ENCODE assay signal across 28 cellular contexts in the genomic region with DNA sequence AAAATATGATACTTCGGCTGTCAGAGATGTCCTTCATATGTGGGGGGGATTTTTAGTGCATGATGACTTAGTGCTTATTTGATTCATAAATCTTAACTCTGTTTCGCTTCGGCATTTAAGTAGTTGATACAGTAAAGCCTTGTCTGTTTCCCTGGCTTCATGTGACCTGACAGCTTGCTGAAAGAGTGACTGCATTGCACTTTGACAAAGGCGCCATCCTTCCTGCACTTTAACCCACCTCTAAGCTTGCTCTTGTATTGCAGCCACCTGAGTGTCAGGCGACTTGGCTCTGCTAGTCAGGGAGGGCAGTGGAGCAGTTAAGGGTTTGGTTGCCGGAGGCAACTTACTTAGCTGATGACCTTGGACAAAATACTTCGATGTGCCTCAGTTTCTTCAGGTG.
DNase-seq lines count a peak whose midpoint lies in the region; ATAC-seq and TF ChIP-seq lines count a peak whose summit lies in the region.
"Had no signal": no experiment of that assay in that cellular context is flagged by ENCODE, and none has a peak within 500 bp of the region (broad histone marks: within the 10 kb centered on the region; RNA-seq: fewer than 3 reads in every experiment).

No MANE protein-coding gene starts in this region.

- ATAC-seq in gastroesophageal sphincter: no peak
- ATAC-seq in activated T-cell treated with anti-CD3 and anti-CD28 coated beads, Interleukin-2, amount 50 U/mL, for 72 hours (replicated peaks in 1 of 2): no peak
- ATAC-seq: CD8-positive, alpha-beta T cell; GM12878 had no signal

- no peak overlapping the region for H3K4me2 ChIP-seq in mesendoderm (ENCODE audit: low read length)

- H3K27me3 Mint-ChIP-seq in nephron progenitor cell (ENCODE audit: low read depth, poor library complexity): no peaks in the 10 kb centered on the region
- H3K27me3 Mint-ChIP-seq in activated T-cell treated with anti-CD3 and anti-CD28 coated beads, Interleukin-2, amount 50 U/mL, for 72 hours (ENCODE audit: low read depth): no peaks in the 10 kb centered on the region
- H3K27me3 Mint-ChIP-seq: B cell had no signal

- H3K27ac ChIP-seq in gastroesophageal sphincter (peak overlapping the region in 3 of 4 donors; percentile 55 to 77 (median 69)), mesendoderm (ENCODE audit: low read depth, low read length) (no peak overlapping the region), sigmoid colon (peak overlapping the region; percentile 73 to 88 (median 80))
- H3K27ac ChIP-seq: C4-2B, SJCRH30 had no signal

- H3K27ac Mint-ChIP-seq in nephron progenitor cell: no peak overlapping the region
- H3K27ac Mint-ChIP-seq in activated T-cell treated with anti-CD3 and anti-CD28 coated beads, Interleukin-2, amount 50 U/mL, for 72 hours: no peak overlapping the region
- H3K27ac Mint-ChIP-seq: B cell; CD8-positive, alpha-beta T cell; HFFc6 had no signal

- TF ChIP-seq CTCF in gastroesophageal sphincter (IDR thresholded peaks at IDR 0.05) (no peak), sigmoid colon (IDR thresholded peaks at IDR 0.05) (no peak), nephron progenitor cell (IDR thresholded peaks at IDR 0.05) (no peak)

- TF ChIP-seq EP300 in gastroesophageal sphincter (IDR thresholded peaks at IDR 0.05): no peak
- no peak for TF ChIP-seq EP300 in sigmoid colon (IDR thresholded peaks at IDR 0.05)

- H2BK120ac ChIP-seq in mesendoderm (ENCODE audit: low read depth, low read length): no peak overlapping the region

- H3K56ac ChIP-seq in mesendoderm (ENCODE audit: low read length): peak overlapping the region; percentile 34

- H3K79me2 ChIP-seq in mesendoderm (ENCODE audit: control insufficient read depth, insufficient read depth, low read length): no peaks in the 10 kb centered on the region

- no peak overlapping the region for H3K4me3 ChIP-seq in gastroesophageal sphincter
- no peak overlapping the region for H3K4me3 ChIP-seq in mesendoderm (ENCODE audit: low read length)
- H3K4me3 ChIP-seq in sigmoid colon: no peak overlapping the region
- H3K4me3 ChIP-seq: GM12878, HAP-1, SJCRH30 had no signal

- intact Hi-C loops in sigmoid colon (cut with DNase I): loop anchor here (2.0 kb wide), 1 partner anchor 135 kb away; the partner anchor contains the start of gene TBC1D1

- no peak overlapping the region for H2BK15ac ChIP-seq in mesendoderm (replicated peaks; ENCODE audit: low read depth)

- H4K8ac ChIP-seq in mesendoderm (ENCODE audit: low read depth, low read length): no peak overlapping the region

- peaks cover 69% of the 10 kb centered on the region for H3K36me3 Mint-ChIP-seq in nephron progenitor cell (ENCODE audit: low read depth)
- H3K36me3 Mint-ChIP-seq in activated T-cell treated with anti-CD3 and anti-CD28 coated beads, Interleukin-2, amount 50 U/mL, for 72 hours (ENCODE audit: insufficient read depth in 2 of 2): peaks cover 7 to 23% of the 10 kb centered on the region in 2 donors

- WGBS in gastroesophageal sphincter (ENCODE audit: low coverage in 1 of 2), 2 donors: 75 to 97% methylated on average over 3 to 7 of the region's 7 CpGs
- WGBS in mesendoderm (ENCODE audit: extremely low coverage, insufficient coverage, low lambda C conversion rate): no CpG with 5 or more reads among the region's 7 CpGs
- 95 to 96% methylated on average over 7 of the region's 7 CpGs for WGBS in sigmoid colon, 2 donors

- no peak overlapping the region for H3K4ac ChIP-seq in mesendoderm (ENCODE audit: low read depth, low read length)

- no peaks in the 10 kb centered on the region for H3K79me1 ChIP-seq in mesendoderm (ENCODE audit: low read length)

- no peak overlapping the region for H2AK5ac ChIP-seq in mesendoderm (ENCODE audit: low read length)

- no peak for TF ChIP-seq POLR2A in gastroesophageal sphincter (IDR thresholded peaks at IDR 0.05)
- TF ChIP-seq POLR2A in sigmoid colon (IDR thresholded peaks at IDR 0.05): no peak

- H3K4me1 ChIP-seq in gastroesophageal sphincter: peaks cover 0 to 47% (median 0%) of the 10 kb centered on the region in 3 donors
- no peaks in the 10 kb centered on the region for H3K4me1 ChIP-seq in mesendoderm (ENCODE audit: control insufficient read depth, low read depth, low read length)
- H3K4me1 ChIP-seq in sigmoid colon: peaks cover 0 to 77% (median 64%) of the 10 kb centered on the region in 4 donors
- H3K4me1 ChIP-seq: Caco-2, HAP-1, SJCRH30 had no signal

- H3K36me3 ChIP-seq in gastroesophageal sphincter: peaks cover 0 to 50% of the 10 kb centered on the region in 2 donors
- peaks cover 2% of the 10 kb centered on the region for H3K36me3 ChIP-seq in mesendoderm (ENCODE audit: control insufficient read depth, insufficient read depth, low read length)
- H3K36me3 ChIP-seq in sigmoid colon: peaks cover 4 to 56% (median 28%) of the 10 kb centered on the region in 4 donors

- no peaks in the 10 kb centered on the region for H3K27me3 ChIP-seq in gastroesophageal sphincter
- no peaks in the 10 kb centered on the region for H3K27me3 ChIP-seq in mesendoderm (ENCODE audit: insufficient read depth, low read length, poor library complexity)
- H3K27me3 ChIP-seq in sigmoid colon: no peaks in the 10 kb centered on the region
- H3K27me3 ChIP-seq: SJCRH30 had no signal

- H4K5ac ChIP-seq in mesendoderm (ENCODE audit: low read length): no peak overlapping the region

- peaks cover 19% of the 10 kb centered on the region for H3K4me1 Mint-ChIP-seq in nephron progenitor cell
- no peaks in the 10 kb centered on the region for H3K4me1 Mint-ChIP-seq in activated T-cell treated with anti-CD3 and anti-CD28 coated beads, Interleukin-2, amount 50 U/mL, for 72 hours (ENCODE audit: low read depth)

- no peak overlapping the region for H2BK5ac ChIP-seq in mesendoderm (ENCODE audit: low read length)

- H3K9ac ChIP-seq in mesendoderm (ENCODE audit: low read length): no peak overlapping the region

- H3K23ac ChIP-seq in mesendoderm (ENCODE audit: low read length): no peak overlapping the region

- H3K9me3 ChIP-seq in gastroesophageal sphincter (no peaks in the 10 kb centered on the region), sigmoid colon (no peaks in the 10 kb centered on the region)
- H3K9me3 ChIP-seq: Caco-2, HAP-1, SJCRH30 had no signal

- H3K9me3 Mint-ChIP-seq in nephron progenitor cell: peaks cover 10% of the 10 kb centered on the region
- no peaks in the 10 kb centered on the region for H3K9me3 Mint-ChIP-seq in activated T-cell treated with anti-CD3 and anti-CD28 coated beads, Interleukin-2, amount 50 U/mL, for 72 hours
- H3K9me3 Mint-ChIP-seq: CD8-positive, alpha-beta T cell; HFFc6 had no signal

- DNase-seq in mesendoderm: no peak
- no peak for DNase-seq in sigmoid colon
- no peak for DNase-seq in activated CD8-positive, alpha-beta memory T cell treated with anti-CD3 and anti-CD28 coated beads, Interleukin-2, amount 50 U/mL, for 4 hours
- no peak for DNase-seq in nephron progenitor cell
- no peak for DNase-seq in activated T-cell treated with anti-CD3 and anti-CD28 coated beads, Interleukin-2, amount 50 U/mL, for 72 hours
- DNase-seq in T-helper 1 cell: no peak
- DNase-seq: Caco-2; CD8-positive, alpha-beta T cell; DMS79; EL; GDM1; GOT3; HFFc6; KBM-7; MV-4-11; NCI-H1105; NCI-H1436 treated with DMSO at 0.1 percent for 48 hours; NCI-H187 treated with DMSO at 0.1 percent for 48 hours; NCI-H2171 treated with DMSO at 0.1 percent for 48 hours; NCI-H345; NCI-H524; NCI-H748 treated with DMSO at 0.1 percent for 48 hours had no signal

- no peak overlapping the region for H3K18ac ChIP-seq in mesendoderm (ENCODE audit: low read length)

- no peak overlapping the region for H3K4me3 Mint-ChIP-seq in nephron progenitor cell
- H3K4me3 Mint-ChIP-seq in activated T-cell treated with anti-CD3 and anti-CD28 coated beads, Interleukin-2, amount 50 U/mL, for 72 hours: no peak overlapping the region
- H3K4me3 Mint-ChIP-seq: B cell; CD8-positive, alpha-beta T cell; HFFc6 had no signal
